17 cellular contexts compared by ENCODE assay signal in genomic region chr4:132056466-132056865, GRCh38.
A peak's percentile ranks its signal among the peaks of the same experiment; 100 is the strongest.
DNase-seq lines count a peak whose midpoint lies in the region; ATAC-seq and TF ChIP-seq lines count a peak whose summit lies in the region.
"Had no signal": no experiment of that assay in that cellular context is flagged by ENCODE, and none has a peak within 500 bp of the region (broad histone marks: within the 10 kb centered on the region; RNA-seq: fewer than 3 reads in every experiment).

No MANE protein-coding gene starts in this region.

- 7 to 8% methylated on average over 1 of the region's 1 CpG for whole genome bisulfite sequencing in GM23248 (ENCODE audit: low coverage in 1 of 2, low lambda C conversion rate in 2 of 2, missing lambda C conversion rate in 2 of 2), 2 experiments

- H4K20me1 ChIP-seq in DND-41 (ENCODE audit: insufficient read depth, low read length): no peaks in the 10 kb centered on the region
- H4K20me1 ChIP-seq in OCI-LY1 (ENCODE audit: insufficient read depth, low read length): no peaks in the 10 kb centered on the region
- no peaks in the 10 kb centered on the region for H4K20me1 ChIP-seq in GM23248 (ENCODE audit: insufficient read depth)

- intact Hi-C loops in lower lobe of right lung (cut with DNase I): no loop called here

- in situ Hi-C loops in astrocyte of the spinal cord (cut with HindIII; ENCODE audit: low sequenced_read_pairs) (no loop called here), GM23248 (cut with MboI) (no loop called here)

- ATAC-seq in DND-41 (ENCODE audit: insufficient read depth, low read depth) (no peak), omental fat pad (ENCODE audit: low FRiP score) (peak; percentile 32), lower lobe of right lung (no peak)
- ATAC-seq: GM12878, Panc1 had no signal

- H3K27ac ChIP-seq in DND-41 (ENCODE audit: low read length) (no peak overlapping the region), OCI-LY1 (ENCODE audit: low read depth, low read length, poor library complexity, severe bottlenecking) (no peak overlapping the region), lower lobe of right lung (no peak overlapping the region), GM23248 (no peak overlapping the region)
- H3K27ac ChIP-seq: KMS-11 had no signal

- H3K36me3 ChIP-seq in DND-41 (ENCODE audit: insufficient read depth, low read length) (no peaks in the 10 kb centered on the region), OCI-LY1 (ENCODE audit: insufficient read depth, low read length) (no peaks in the 10 kb centered on the region), lower lobe of right lung (no peaks in the 10 kb centered on the region), GM23248 (ENCODE audit: low read depth) (no peaks in the 10 kb centered on the region)
- H3K36me3 ChIP-seq: HAP-1 had no signal

- H3K9ac ChIP-seq in DND-41 (ENCODE audit: low read depth, low read length): no peak overlapping the region
- H3K9ac ChIP-seq in OCI-LY1 (ENCODE audit: low read length): no peak overlapping the region
- no peak overlapping the region for H3K9ac ChIP-seq in GM23248
- H3K9ac ChIP-seq: KMS-11 had no signal

- H3K4me1 ChIP-seq in DND-41 (ENCODE audit: insufficient read depth, low read length) (no peaks in the 10 kb centered on the region), OCI-LY1 (ENCODE audit: insufficient read depth, low read length, severe bottlenecking) (no peaks in the 10 kb centered on the region), lower lobe of right lung (no peaks in the 10 kb centered on the region), GM23248 (ENCODE audit: insufficient read depth) (no peaks in the 10 kb centered on the region)
- H3K4me1 ChIP-seq: HAP-1 had no signal

- H2AFZ ChIP-seq in DND-41 (ENCODE audit: low read depth, low read length) (peak overlapping the region; percentile 55; the same call in 1 of the 2 replicates), OCI-LY1 (ENCODE audit: low read length) (peak overlapping the region; percentile 88; the same call in 1 of the 2 replicates), GM23248 (no peak overlapping the region)

- H3K27me3 ChIP-seq in DND-41 (ENCODE audit: insufficient read depth, low read length, poor library complexity): no peaks in the 10 kb centered on the region
- H3K27me3 ChIP-seq in OCI-LY1 (ENCODE audit: insufficient read depth, low read length): no peaks in the 10 kb centered on the region
- no peaks in the 10 kb centered on the region for H3K27me3 ChIP-seq in lower lobe of right lung (ENCODE audit: low read depth)
- H3K27me3 ChIP-seq in GM23248 (replicated peaks; ENCODE audit: insufficient read depth): no peaks in the 10 kb centered on the region

- H3K9me2 ChIP-seq in OCI-LY1 (ENCODE audit: low read depth, low read length): no peaks in the 10 kb centered on the region
- no peaks in the 10 kb centered on the region for H3K9me2 ChIP-seq in GM23248 (ENCODE audit: insufficient read depth)

- no peaks in the 10 kb centered on the region for H3F3A ChIP-seq in OCI-LY1 (ENCODE audit: insufficient read depth, low read length)
- H3F3A ChIP-seq in GM23248 (ENCODE audit: insufficient read depth): no peaks in the 10 kb centered on the region

- no peak overlapping the region for H3K4me2 ChIP-seq in DND-41 (ENCODE audit: insufficient read depth, low read length)
- H3K4me2 ChIP-seq in OCI-LY1 (ENCODE audit: low read length): no peak overlapping the region
- H3K4me2 ChIP-seq in GM23248 (ENCODE audit: unreplicated experiment): no peak overlapping the region
- H3K4me2 ChIP-seq: KMS-11 had no signal

- H3K9me3 ChIP-seq in DND-41 (ENCODE audit: insufficient read depth, low read length, severe bottlenecking) (peaks cover 16% of the 10 kb centered on the region), OCI-LY1 (ENCODE audit: low read length) (peaks cover 14% of the 10 kb centered on the region), lower lobe of right lung (no peaks in the 10 kb centered on the region), GM23248 (ENCODE audit: low read depth) (no peaks in the 10 kb centered on the region)
- H3K9me3 ChIP-seq: HAP-1 had no signal

- no peaks in the 10 kb centered on the region for H3K79me2 ChIP-seq in DND-41 (ENCODE audit: insufficient read depth, low read length)
- no peaks in the 10 kb centered on the region for H3K79me2 ChIP-seq in OCI-LY1 (ENCODE audit: insufficient read depth, low read length)
- no peaks in the 10 kb centered on the region for H3K79me2 ChIP-seq in GM23248 (ENCODE audit: insufficient read depth)

- TF ChIP-seq CTCF in DND-41 (IDR thresholded peaks at IDR 0.05; ENCODE audit: borderline replicate concordance, extremely low read depth, low read length, poor library complexity, severe bottlenecking): no peak
- no peak for TF ChIP-seq CTCF in OCI-LY1 (IDR thresholded peaks at IDR 0.05; ENCODE audit: low read length)
- no peak for TF ChIP-seq CTCF in astrocyte of the spinal cord (IDR thresholded peaks at IDR 0.05; ENCODE audit: low read depth, low read length)
- TF ChIP-seq CTCF in omental fat pad (IDR thresholded peaks at IDR 0.05): no peak
- no peak for TF ChIP-seq CTCF in lower lobe of right lung (IDR thresholded peaks at IDR 0.05)

- H3K4me3 ChIP-seq in DND-41 (ENCODE audit: low read depth in 1 of 2, low read length in 2 of 2) (no peak overlapping the region), OCI-LY1 (ENCODE audit: low read depth, low read length, poor library complexity, severe bottlenecking) (no peak overlapping the region), astrocyte of the spinal cord (ENCODE audit: low read depth, low read length) (no peak overlapping the region), lower lobe of right lung (no peak overlapping the region), GM23248 (no peak overlapping the region)
- H3K4me3 ChIP-seq: GM12878, HAP-1 had no signal

- DNase-seq in DND-41 (no peak), astrocyte of the spinal cord (ENCODE audit: low read depth, low spot score) (peak; percentile 33), omental fat pad (ENCODE audit: low spot score) (no peak), NCI-H1436 (lab: John Stamatoyannopoulos, UW) (no peak), lower lobe of right lung (no peak), GM23248 (no peak)
- DNase-seq: DMS53, NCI-H1694 treated with DMSO at 0.1 percent for 48 hours, NCI-H2081 treated with DMSO at 0.1 percent for 48 hours, NCI-H446 treated with DMSO at 0.1 percent for 48 hours, NCI-H69, T-helper 1 cell had no signal
